8 cellular contexts compared by ENCODE assay signal in genomic region chr2:202032841-202033316, GRCh38. TPM values are rescaled to one million over a fixed set of nuclear protein-coding genes. Genes with fewer than 3 reads are reported as not detected.
DNase-seq lines count a peak whose midpoint lies in the region; ATAC-seq lines count a peak whose summit lies in the region.

No MANE protein-coding gene starts in this region.

- no CpG with 5 or more reads among the region's 42 CpGs for WGBS in neuronal stem cell (ENCODE audit: extremely low coverage in 2 of 2, insufficient read length in 2 of 2, insufficient replicate concordance in 1 of 2), 2 donors

- no peak overlapping the region for H2BK12ac ChIP-seq in neuronal stem cell (ENCODE audit: low read length)

- H2BK120ac ChIP-seq in neuronal stem cell (ENCODE audit: low read depth, low read length) = peak overlapping the region; percentile 56

- peaks cover 0 to 17% of the 10 kb centered on the region in 2 donors for H3K4me1 ChIP-seq in neuronal stem cell (ENCODE audit: control insufficient read depth in 2 of 2, insufficient read depth in 1 of 2, low read depth in 1 of 2, low read length in 2 of 2)

- H3K27me3 ChIP-seq in neuronal stem cell (ENCODE audit: control insufficient read depth in 3 of 3, insufficient read depth in 3 of 3, low read depth in 1 of 3, low read length in 3 of 3) = no peaks in the 10 kb centered on the region

- no peak overlapping the region for H3K4ac ChIP-seq in neuronal stem cell (ENCODE audit: low read length)

- peak overlapping the region; percentile 94 for H3K4me2 ChIP-seq in neuronal stem cell (ENCODE audit: insufficient read depth, low read length, poor library complexity, severe bottlenecking)

- H3K9me3 ChIP-seq in neuronal stem cell (replicated peaks in 1 of 2; ENCODE audit: control insufficient read depth in 2 of 2, insufficient read depth in 1 of 2, low read depth in 1 of 2, low read length in 2 of 2) = peaks cover 0 to 15% of the 10 kb centered on the region in 2 donors

- peaks cover 7% of the 10 kb centered on the region for H3K79me1 ChIP-seq in neuronal stem cell (ENCODE audit: low read depth, low read length)

- H4K8ac ChIP-seq in neuronal stem cell (ENCODE audit: low read depth, low read length) = no peak overlapping the region

- H3K36me3 ChIP-seq in neuronal stem cell (replicated peaks in 1 of 2; ENCODE audit: control insufficient read depth in 2 of 2, insufficient read depth in 2 of 2, low read length in 2 of 2) = peaks cover 4 to 20% of the 10 kb centered on the region in 2 donors

- H3K9ac ChIP-seq in neuronal stem cell (ENCODE audit: low read depth, low read length, poor library complexity) = peak overlapping the region; percentile 92

- peak overlapping the region; percentile 82 to 89 for H3K4me3 ChIP-seq in neuronal stem cell (ENCODE audit: low read length in 2 of 2)

- H3K27ac ChIP-seq in neuronal stem cell (replicated peaks; ENCODE audit: low read length) = peak overlapping the region; percentile 100

- ATAC-seq in HG02763 (IDR thresholded peaks at IDR 0.05; ENCODE audit: unreplicated experiment) (peak; percentile 3), GM18873 (IDR thresholded peaks at IDR 0.05; ENCODE audit: low FRiP score, unreplicated experiment) (no peak)

- peak overlapping the region; percentile 23 for H2AK5ac ChIP-seq in neuronal stem cell (ENCODE audit: low read depth, low read length)

- peak overlapping the region; percentile 86 for H2AFZ ChIP-seq in neuronal stem cell (ENCODE audit: low read length)

- DNase-seq in GDM1 (lab: John Stamatoyannopoulos, UW) (peak; percentile 31), NOMO-1 treated with dmso at 0.1 percent for 144 hours (lab: John Stamatoyannopoulos, UW; ENCODE audit: unreplicated experiment) (peak; percentile 33), germinal center (ENCODE audit: low spot score) (peak; percentile 54), neuronal stem cell (ENCODE audit: low spot score) (peak; percentile 77), epidermal melanocyte (ENCODE audit: insufficient read length, low spot score) (no peak)
- peak; percentile 74 for DNase-seq in activated effector memory CD4-positive, alpha-beta T cell treated with anti-CD3 and anti-CD28 coated beads, Interleukin-2, amount 50 U/mL, for 16 hours

- peak overlapping the region; percentile 74 for H3K23ac ChIP-seq in neuronal stem cell (ENCODE audit: low read depth, low read length, poor library complexity)

- no peak overlapping the region for H4K91ac ChIP-seq in neuronal stem cell (ENCODE audit: low read depth, low read length, poor library complexity)

- peak overlapping the region; percentile 99 for H3K18ac ChIP-seq in neuronal stem cell (ENCODE audit: low read length)

- H2BK15ac ChIP-seq in neuronal stem cell (ENCODE audit: low read length) = peak overlapping the region; percentile 88

- H3K14ac ChIP-seq in neuronal stem cell (ENCODE audit: low read length) = no peak overlapping the region

- peak overlapping the region; percentile 99 for H2BK5ac ChIP-seq in neuronal stem cell (ENCODE audit: low read length)

RNA-seq across cellular contexts. Expression of gene FZD7, which starts 0.8 kb away (rescaled TPM):
- 97.9 TPM for polyA plus RNA-seq in neuronal stem cell (2013, experiment 1 of 2)
- 102 TPM for polyA plus RNA-seq in neuronal stem cell (2013, experiment 2 of 2)

RNA-seq across cellular contexts. Expression of gene KIAA2012, which starts 40.2 kb away (rescaled TPM):
- polyA plus RNA-seq in neuronal stem cell (2013, experiment 1 of 2) = 0.07 TPM
- 0.04 TPM for polyA plus RNA-seq in neuronal stem cell (2013, experiment 2 of 2)
